8 cellular contexts compared by ENCODE assay signal in genomic region chr22:31561238-31561887, GRCh38.
DNase-seq lines count a peak whose midpoint lies in the region; ATAC-seq and TF ChIP-seq lines count a peak whose summit lies in the region.

No MANE protein-coding gene starts in this region.

- peak overlapping the region; percentile 77 for H3K27ac Mint-ChIP-seq in activated T-helper 1 cell treated with anti-CD3 and anti-CD28 coated beads, Interleukin-12 subunit alpha, Interleukin-12 subunit beta, Interleukin-2, Interleukin-4 antibody, amounts not matched to agents 30 ng/mL and 10 ng/mL and 1 ng/mL, durations not matched to agents 14 hours and 24 hours and 36 hours
- no peak overlapping the region for H3K27ac Mint-ChIP-seq in neural progenitor cell

- no peak overlapping the region for H3K9ac ChIP-seq in neural progenitor cell

- H3K4me1 ChIP-seq in neural progenitor cell, result no peaks in the 10 kb centered on the region
- no peaks in the 10 kb centered on the region for H3K4me1 ChIP-seq in tibial nerve

- H3K27me3 ChIP-seq in neural progenitor cell (no peaks in the 10 kb centered on the region), tibial nerve (no peaks in the 10 kb centered on the region)

- no peaks in the 10 kb centered on the region for H3F3A ChIP-seq in neural progenitor cell (ENCODE audit: low read depth)

- H3K79me2 ChIP-seq in neural progenitor cell (ENCODE audit: low read depth), result no peaks in the 10 kb centered on the region

- H3K9me3 Mint-ChIP-seq in activated T-helper 1 cell treated with anti-CD3 and anti-CD28 coated beads, Interleukin-12 subunit alpha, Interleukin-12 subunit beta, Interleukin-2, Interleukin-4 antibody, amounts not matched to agents 30 ng/mL and 10 ng/mL and 1 ng/mL, durations not matched to agents 14 hours and 24 hours and 36 hours, result no peaks in the 10 kb centered on the region
- H3K9me3 Mint-ChIP-seq in neural progenitor cell, result no peaks in the 10 kb centered on the region

- no peak overlapping the region for H3K27ac ChIP-seq in neural progenitor cell
- H3K27ac ChIP-seq in tibial nerve, result no peak overlapping the region

- TF ChIP-seq CTCF in fibroblast of the aortic adventitia (IDR thresholded peaks at IDR 0.05; ENCODE audit: insufficient read depth, low read length) (peak; percentile 94), neural progenitor cell (IDR thresholded peaks at IDR 0.05) (peak; percentile 73), tibial nerve (IDR thresholded peaks at IDR 0.05) (peak; percentile 34 to 60 (median 47))

- H4K20me1 ChIP-seq in neural progenitor cell (ENCODE audit: low read depth), result no peaks in the 10 kb centered on the region

- H2AFZ ChIP-seq in neural progenitor cell (replicated peaks), result no peak overlapping the region

- no peak overlapping the region for H3K4me3 Mint-ChIP-seq in activated T-helper 1 cell treated with anti-CD3 and anti-CD28 coated beads, Interleukin-12 subunit alpha, Interleukin-12 subunit beta, Interleukin-2, Interleukin-4 antibody, amounts not matched to agents 30 ng/mL and 10 ng/mL and 1 ng/mL, durations not matched to agents 14 hours and 24 hours and 36 hours
- no peak overlapping the region for H3K4me3 Mint-ChIP-seq in neural progenitor cell

- H3K27me3 Mint-ChIP-seq in activated T-helper 1 cell treated with anti-CD3 and anti-CD28 coated beads, Interleukin-12 subunit alpha, Interleukin-12 subunit beta, Interleukin-2, Interleukin-4 antibody, amounts not matched to agents 30 ng/mL and 10 ng/mL and 1 ng/mL, durations not matched to agents 14 hours and 24 hours and 36 hours (ENCODE audit: insufficient read depth), result no peaks in the 10 kb centered on the region
- peaks cover 2% of the 10 kb centered on the region for H3K27me3 Mint-ChIP-seq in neural progenitor cell (ENCODE audit: insufficient read depth, low read depth)

- peaks cover 16% of the 10 kb centered on the region for H3K4me1 Mint-ChIP-seq in activated T-helper 1 cell treated with anti-CD3 and anti-CD28 coated beads, Interleukin-12 subunit alpha, Interleukin-12 subunit beta, Interleukin-2, Interleukin-4 antibody, amounts not matched to agents 30 ng/mL and 10 ng/mL and 1 ng/mL, durations not matched to agents 14 hours and 24 hours and 36 hours (ENCODE audit: low read depth)
- H3K4me1 Mint-ChIP-seq in neural progenitor cell, result no peaks in the 10 kb centered on the region

- peak; percentile 85 for DNase-seq in COLO829 (ENCODE audit: low spot score)
- DNase-seq in HuH-7.5 (ENCODE audit: low spot score), result peak; percentile 68
- peak; percentile 84 for DNase-seq in OCI-M1 (lab: John Stamatoyannopoulos, UW)
- DNase-seq in activated T-helper 1 cell treated with anti-CD3 and anti-CD28 coated beads, Interleukin-12 subunit alpha, Interleukin-12 subunit beta, Interleukin-2, Interleukin-4 antibody, amounts not matched to agents 30 ng/mL and 10 ng/mL and 1 ng/mL, durations not matched to agents 14 hours and 24 hours and 36 hours (ENCODE audit: low spot score), result peak; percentile 39
- peak; percentile 79 for DNase-seq in fibroblast of the aortic adventitia (ENCODE audit: low read depth)
- DNase-seq in neural progenitor cell (ENCODE audit: low spot score), result peak; percentile 90
- peak in 1 of 2 donors; percentile 54 for DNase-seq in tibial nerve (ENCODE audit: low spot score in 2 of 2)

- TF ChIP-seq EP300 in tibial nerve (IDR thresholded peaks at IDR 0.05), result no peak

- ATAC-seq in HG02759 (IDR thresholded peaks at IDR 0.05; ENCODE audit: unreplicated experiment), result no peak

- 37 to 45% methylated on average over 6 of the region's 6 CpGs for WGBS in tibial nerve, 2 donors

- H3K4me2 ChIP-seq in neural progenitor cell, result no peak overlapping the region

- H3K4me3 ChIP-seq in fibroblast of the aortic adventitia (ENCODE audit: low read depth, low read length) (no peak overlapping the region), neural progenitor cell (no peak overlapping the region), tibial nerve (no peak overlapping the region)

- intact Hi-C loops in activated T-helper 1 cell treated with anti-CD3 and anti-CD28 coated beads, Interleukin-12 subunit alpha, Interleukin-12 subunit beta, Interleukin-2, Interleukin-4 antibody, amounts not matched to agents 30 ng/mL and 10 ng/mL and 1 ng/mL, durations not matched to agents 14 hours and 24 hours and 36 hours (cut with micrococcal nuclease), result loop anchor here (1.0 to 2.0 kb wide), 3 partner anchors 21 to 73 kb away; partner anchors contain the start of gene EIF4ENIF1

- H3K9me3 ChIP-seq in neural progenitor cell (ENCODE audit: low read depth) (no peaks in the 10 kb centered on the region), tibial nerve (no peaks in the 10 kb centered on the region)

- TF ChIP-seq POLR2A in tibial nerve (IDR thresholded peaks at IDR 0.05), result no peak

- H3K36me3 ChIP-seq in neural progenitor cell (no peaks in the 10 kb centered on the region), tibial nerve (peaks cover 0 to 55% (median 0%) of the 10 kb centered on the region in 3 donors)

- peaks cover 48% of the 10 kb centered on the region for H3K36me3 Mint-ChIP-seq in activated T-helper 1 cell treated with anti-CD3 and anti-CD28 coated beads, Interleukin-12 subunit alpha, Interleukin-12 subunit beta, Interleukin-2, Interleukin-4 antibody, amounts not matched to agents 30 ng/mL and 10 ng/mL and 1 ng/mL, durations not matched to agents 14 hours and 24 hours and 36 hours (ENCODE audit: low read depth)
- peaks cover 7% of the 10 kb centered on the region for H3K36me3 Mint-ChIP-seq in neural progenitor cell
